22 cellular contexts compared by ENCODE assay signal in genomic region chr10:116715839-116716377, GRCh38.
"Had no signal": no experiment of that assay in that cellular context is flagged by ENCODE, and none has a peak within 500 bp of the region (broad histone marks: within the 10 kb centered on the region; RNA-seq: fewer than 3 reads in every experiment).

No MANE protein-coding gene starts in this region.

- H3K27ac ChIP-seq: epithelial cell of prostate, gastrocnemius medialis, ovary, right lobe of liver, thoracic aorta, transverse colon, upper lobe of right lung, vagina had no signal

- H3K4me3 ChIP-seq: dorsolateral prefrontal cortex, gastrocnemius medialis, lung, mucosa of descending colon, ovary, right lobe of liver, spleen, thoracic aorta, transverse colon, upper lobe of right lung, vagina had no signal

- DNase-seq: dorsolateral prefrontal cortex; effector CD4-positive, alpha-beta T cell; foreskin fibroblast; gastrocnemius medialis; head of caudate nucleus; kidney; mucosa of descending colon; naive thymus-derived CD4-positive, alpha-beta T cell; nephron progenitor cell; occipital lobe; posterior cingulate gyrus; right lobe of liver; spleen; stimulated activated CD4-positive, alpha-beta T cell treated with anti-CD3 and anti-CD28 coated beads, Interleukin-4, amount 100 ng/mL, for 4 hours; stimulated activated naive CD8-positive, alpha-beta T cell treated with anti-CD3 and anti-CD28 coated beads, Interleukin-15, Interleukin-2, amounts not matched to agents 100 U/mL and 50 U/mL, for 24 hours; transverse colon; upper lobe of right lung had no signal

- H3K36me3 ChIP-seq: gastrocnemius medialis, ovary, right lobe of liver, spleen, thoracic aorta, transverse colon, upper lobe of right lung, vagina had no signal

- H3K27me3 ChIP-seq: dorsolateral prefrontal cortex, gastrocnemius medialis, ovary, right lobe of liver, transverse colon, vagina had no signal

- H3K4me1 ChIP-seq: gastrocnemius medialis, upper lobe of right lung had no signal

- H3K9me3 ChIP-seq: gastrocnemius medialis, mucosa of descending colon, ovary, right lobe of liver, spleen, thoracic aorta, transverse colon, upper lobe of right lung, vagina had no signal
